ENCODE assay signal across 9 cellular contexts in the genomic region with DNA sequence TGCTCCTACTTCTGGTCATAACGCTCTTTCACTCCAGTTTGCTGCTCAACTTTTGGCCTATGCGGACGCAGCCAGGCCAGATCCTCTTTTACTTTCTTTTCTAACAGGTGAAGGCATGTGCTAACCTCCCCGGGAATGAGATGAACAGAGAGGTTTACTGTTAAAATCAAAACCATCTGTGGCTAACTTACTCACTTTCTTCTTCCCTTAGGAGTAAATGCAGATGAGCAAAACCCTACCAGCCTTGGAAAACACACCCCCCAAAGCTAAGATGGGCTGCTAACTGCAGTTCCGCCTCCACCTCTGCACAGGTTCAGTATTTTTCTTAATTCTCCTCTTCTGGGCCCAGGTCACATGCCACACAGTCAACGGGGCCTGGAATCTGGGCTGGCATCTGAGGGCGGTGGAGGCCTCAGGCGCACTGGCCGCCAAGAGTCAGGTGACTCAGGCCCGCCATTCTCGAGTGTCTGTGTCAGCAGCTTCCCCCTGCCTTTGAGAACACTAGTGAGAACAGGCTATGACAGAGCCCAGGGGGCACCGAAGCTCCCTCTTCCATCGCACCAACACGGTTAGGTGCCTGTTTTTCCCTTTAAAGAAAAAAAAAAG. TPM values are rescaled to one million over a fixed set of nuclear protein-coding genes. Genes with fewer than 3 reads are reported as not detected.
DNase-seq lines count a peak whose midpoint lies in the region; ATAC-seq and TF ChIP-seq lines count a peak whose summit lies in the region.
"Had no signal": no experiment of that assay in that cellular context is flagged by ENCODE, and none has a peak within 500 bp of the region (broad histone marks: within the 10 kb centered on the region; RNA-seq: fewer than 3 reads in every experiment).

No MANE protein-coding gene starts in this region.

- ATAC-seq in GM18508 (IDR thresholded peaks at IDR 0.05; ENCODE audit: insufficient read depth, unreplicated experiment) (peak; percentile 66), HG02938 (IDR thresholded peaks at IDR 0.05; ENCODE audit: unreplicated experiment) (peak; percentile 54)

- TF ChIP-seq CTCF in endodermal cell (conservative IDR thresholded peaks at IDR 0.05), result no peak

- H3K4me3 Mint-ChIP-seq in endodermal cell, result no peak overlapping the region

- H3K9me3 ChIP-seq in endodermal cell (ENCODE audit: control insufficient read depth, low read length), result no peaks in the 10 kb centered on the region

- H3K27ac Mint-ChIP-seq in endodermal cell, result no peak overlapping the region

- no peaks in the 10 kb centered on the region for H3K36me3 ChIP-seq in endodermal cell (ENCODE audit: control insufficient read depth, insufficient read depth, low read length)

- no peaks in the 10 kb centered on the region for H3K27me3 Mint-ChIP-seq in endodermal cell (ENCODE audit: insufficient read depth)

- no peak overlapping the region for H3K9ac ChIP-seq in endodermal cell (ENCODE audit: extremely low read depth, low read length, poor library complexity, severe bottlenecking)

- peaks cover 32% of the 10 kb centered on the region for H3K4me1 Mint-ChIP-seq in endodermal cell

- H3K27me3 ChIP-seq in endodermal cell (ENCODE audit: control insufficient read depth, insufficient read depth, low read length, poor library complexity, severe bottlenecking), result no peaks in the 10 kb centered on the region

- H3K27ac ChIP-seq in endodermal cell (ENCODE audit: low read depth, low read length), result no peak overlapping the region
- H3K27ac ChIP-seq: HL-60 had no signal

- H3K4me3 ChIP-seq in endodermal cell (ENCODE audit: low read length), result no peak overlapping the region

- 93 to 96% methylated on average over 12 to 14 of the region's 14 CpGs for WGBS in endodermal cell (ENCODE audit: insufficient coverage in 1 of 2, insufficient read length in 1 of 2), 2 experiments

- peaks cover 5% of the 10 kb centered on the region for H3K36me3 Mint-ChIP-seq in endodermal cell (ENCODE audit: low read depth)

- peaks cover 10% of the 10 kb centered on the region for H3K4me1 ChIP-seq in endodermal cell (ENCODE audit: control insufficient read depth, insufficient read depth, low read length)

- peak; percentile 65 for DNase-seq in activated CD4-positive, CD25-positive, alpha-beta regulatory T cell treated with anti-CD3 and anti-CD28 coated beads, Interleukin-2, amount 50 U/mL, for 72 hours
- DNase-seq in endodermal cell (peak; percentile 36), pons (ENCODE audit: low spot score) (peak; percentile 46), DMS53 (lab: John Stamatoyannopoulos, UW) (no peak), CD1c-positive myeloid dendritic cell (ENCODE audit: extremely low spot score) (no peak), GM03348 (ENCODE audit: low spot score) (no peak)

- no peaks in the 10 kb centered on the region for H3K9me3 Mint-ChIP-seq in endodermal cell

RNA-seq across cellular contexts. Expression of a gene that starts 11.1 kb away (rescaled TPM):
- 10 to 100 TPM; 19.3 to 22.6 TPM for total RNA-seq in endodermal cell
- polyA plus RNA-seq in endodermal cell (2013, experiment 1 of 2), result 21.4 TPM
- 20.2 TPM for polyA plus RNA-seq in endodermal cell (2013, experiment 2 of 2)

RNA-seq across cellular contexts. Expression of a gene that starts 58.7 kb away (rescaled TPM):
- 10 to 100 TPM; 22.2 to 25.9 TPM for total RNA-seq in endodermal cell
- polyA plus RNA-seq in endodermal cell (2013, experiment 1 of 2), result 37.1 TPM
- polyA plus RNA-seq in endodermal cell (2013, experiment 2 of 2), result 39.4 TPM

Comparison
In these comparisons a context has a peak if more than half of its experiments do, and no peak if none do; other contexts are left out.
1. DNase-seq: peak in activated CD4-positive, CD25-positive, alpha-beta regulatory T cell treated with anti-CD3 and anti-CD28 coated beads, Interleukin-2, amount 50 U/mL, for 72 hours (single experiment), endodermal cell (single experiment) and pons (single experiment); none in DMS53 (single experiment), CD1c-positive myeloid dendritic cell (single experiment) and GM03348 (single experiment).